16 cellular contexts compared by ENCODE assay signal in the genomic region with DNA sequence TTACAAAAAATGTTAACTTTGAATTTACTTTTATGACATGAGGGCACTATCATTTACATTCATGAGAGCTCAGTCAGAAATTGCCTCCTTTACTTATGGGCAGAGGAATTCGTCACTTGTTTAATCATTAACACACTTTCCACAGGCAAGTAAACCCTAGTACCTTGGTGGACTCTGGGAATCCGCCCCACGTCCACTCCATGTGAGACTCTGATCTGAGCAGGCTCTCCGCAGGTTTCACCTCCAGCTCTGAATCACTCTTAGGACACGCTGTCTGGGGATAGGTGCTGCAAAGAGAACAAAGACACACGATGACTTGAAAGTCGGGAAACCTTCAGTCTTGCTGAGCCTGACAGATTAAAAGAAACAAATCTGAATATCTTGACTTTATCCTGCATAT.
DNase-seq lines count a peak whose midpoint lies in the region; ATAC-seq and TF ChIP-seq lines count a peak whose summit lies in the region.
"Had no signal": no experiment of that assay in that cellular context is flagged by ENCODE, and none has a peak within 500 bp of the region (broad histone marks: within the 10 kb centered on the region; RNA-seq: fewer than 3 reads in every experiment).

No MANE protein-coding gene starts in this region.

- H3K4me1 Mint-ChIP-seq in CD4-positive, alpha-beta T cell (ENCODE audit: low read depth) = peaks cover 32% of the 10 kb centered on the region
- H3K4me1 Mint-ChIP-seq: activated B cell treated with CpG ODN at 0.5 μM for 24 hours had no signal

- no peaks in the 10 kb centered on the region for H3K36me3 ChIP-seq in mucosa of descending colon (ENCODE audit: low read depth)
- peaks cover 0 to 2% of the 10 kb centered on the region in 2 donors for H3K36me3 ChIP-seq in aorta (ENCODE audit: control insufficient read depth in 1 of 2, insufficient read depth in 2 of 2, low read length in 1 of 2)

- peaks cover 86% of the 10 kb centered on the region for H3K36me3 Mint-ChIP-seq in CD4-positive, alpha-beta T cell (ENCODE audit: low read depth)

- H3K4me3 ChIP-seq in epithelial cell of proximal tubule (ENCODE audit: low read depth, low read length) = no peak overlapping the region
- no peak overlapping the region for H3K4me3 ChIP-seq in mucosa of descending colon
- no peak overlapping the region for H3K4me3 ChIP-seq in aorta (ENCODE audit: low read length in 2 of 2)

- intact Hi-C loops in CD4-positive, alpha-beta T cell (cut with DNase I, micrococcal nuclease) = loop anchor here (10.0 kb wide), 2 partner anchors 515 to 725 kb away; a partner anchor contains a TSS
- intact Hi-C loops in mucosa of descending colon (cut with DNase I, micrococcal nuclease) (loop anchor here (10.0 kb wide), 4 partner anchors 125 to 305 kb away; a partner anchor contains a TSS), aorta (cut with DNase I) (no loop called here)

- H3K27me3 Mint-ChIP-seq in CD4-positive, alpha-beta T cell = no peaks in the 10 kb centered on the region
- H3K27me3 Mint-ChIP-seq: activated B cell treated with CpG ODN at 0.5 μM for 24 hours had no signal

- H3K4me3 Mint-ChIP-seq in CD4-positive, alpha-beta T cell = no peak overlapping the region
- H3K4me3 Mint-ChIP-seq: activated B cell treated with CpG ODN at 0.5 μM for 24 hours; HFFc6; T-helper 1 cell treated with Interleukin-12 subunit alpha and Interleukin-12 subunit beta and Interleukin-4 antibody, amounts not matched to agents 30 μg/mL and 1 μg/mL, for 36 hours had no signal

- TF ChIP-seq CTCF in CD4-positive, alpha-beta T cell (IDR thresholded peaks at IDR 0.05) = no peak
- TF ChIP-seq CTCF in epithelial cell of proximal tubule (conservative IDR thresholded peaks at IDR 0.05; ENCODE audit: low read depth, low read length) = no peak
- TF ChIP-seq CTCF in mucosa of descending colon (IDR thresholded peaks at IDR 0.05) = no peak

- CTCF ChIA-PET in CD4-positive, alpha-beta T cell (lab: Charles Lee) = interaction anchor here (1.5 kb wide), 1 partner anchor 46 kb away, joined by 3 read pairs; no protein-coding TSS in a partner anchor

- H3K9me3 Mint-ChIP-seq in CD4-positive, alpha-beta T cell = no peaks in the 10 kb centered on the region
- H3K9me3 Mint-ChIP-seq: activated B cell treated with CpG ODN at 0.5 μM for 24 hours; HFFc6; T-helper 1 cell treated with Interleukin-12 subunit alpha and Interleukin-12 subunit beta and Interleukin-4 antibody, amounts not matched to agents 30 μg/mL and 1 μg/mL, for 36 hours had no signal

- H3K4me1 ChIP-seq in mucosa of descending colon (ENCODE audit: low read depth) (no peaks in the 10 kb centered on the region), aorta (ENCODE audit: control insufficient read depth in 1 of 2, insufficient read depth in 2 of 2, low read length in 2 of 2) (no peaks in the 10 kb centered on the region)

- H3K27ac ChIP-seq in CD4-positive, alpha-beta T cell (ENCODE audit: low read depth, low read length) = no peak overlapping the region
- no peak overlapping the region for H3K27ac ChIP-seq in aorta (ENCODE audit: low read depth in 1 of 2, low read length in 2 of 2)

- POLR2A ChIA-PET in CD4-positive, alpha-beta T cell (lab: Charles Lee) = interaction anchor here (1.5 kb wide), 1 partner anchor 17 kb away, joined by 3 read pairs; no protein-coding TSS in a partner anchor

- H3K27me3 ChIP-seq in CD4-positive, alpha-beta T cell (ENCODE audit: control insufficient read depth, insufficient read depth, low read length) = no peaks in the 10 kb centered on the region
- no peaks in the 10 kb centered on the region for H3K27me3 ChIP-seq in aorta (ENCODE audit: control insufficient read depth in 1 of 2, insufficient read depth in 2 of 2, low read length in 1 of 2)

- 92% methylated on average over 7 of the region's 7 CpGs for WGBS in aorta, 2 donors

- H3K27ac Mint-ChIP-seq in CD4-positive, alpha-beta T cell = peak overlapping the region; percentile 39
- H3K27ac Mint-ChIP-seq: activated B cell treated with CpG ODN at 0.5 μM for 24 hours; HFFc6; T-helper 1 cell treated with Interleukin-12 subunit alpha and Interleukin-12 subunit beta and Interleukin-4 antibody, amounts not matched to agents 30 μg/mL and 1 μg/mL, for 36 hours had no signal

- no peaks in the 10 kb centered on the region for H3K9me3 ChIP-seq in CD4-positive, alpha-beta T cell (ENCODE audit: control insufficient read depth, low read length)
- H3K9me3 ChIP-seq in mucosa of descending colon (no peaks in the 10 kb centered on the region), aorta (ENCODE audit: control insufficient read depth, low read length) (no peaks in the 10 kb centered on the region)

- no peak for ATAC-seq in CD4-positive, alpha-beta T cell (ENCODE audit: poor library complexity)
- ATAC-seq in mucosa of descending colon = peak; percentile 99
- ATAC-seq in aorta (ENCODE audit: low FRiP score) = no peak
- no peak for ATAC-seq in HG02981 (IDR thresholded peaks at IDR 0.05; ENCODE audit: unreplicated experiment)
- ATAC-seq: Right ventricle myocardium inferior had no signal

- no peak for DNase-seq in CD4-positive, alpha-beta T cell
- DNase-seq in DMS53 treated with DMSO at 0.1 percent for 48 hours (lab: John Stamatoyannopoulos, UW; ENCODE audit: unreplicated experiment) (peak; percentile 97), epithelial cell of proximal tubule (ENCODE audit: low read depth) (peak; percentile 87), mucosa of descending colon (peak; percentile 68 to 71 (median 69)), aorta (no peak), NCI-H128 (lab: John Stamatoyannopoulos, UW; ENCODE audit: unreplicated experiment) (no peak), anterior cingulate cortex (lab: John Stamatoyannopoulos, UW) (no peak)
- DNase-seq: activated B cell treated with CpG ODN at 0.5 μM for 24 hours, AML-193, HFFc6, IMR-90, NCI-H187, NCI-H446 had no signal

Comparison
In these comparisons a context has a peak if more than half of its experiments do, and no peak if none do; other contexts are left out.
1. DNase-seq: peak in DMS53 treated with DMSO at 0.1 percent for 48 hours (single experiment), epithelial cell of proximal tubule (single experiment) and mucosa of descending colon (3 of 3); none in CD4-positive, alpha-beta T cell (0 of 10), aorta (0 of 2), NCI-H128 (single experiment) and anterior cingulate cortex (0 of 58).
2. intact Hi-C loops: an anchor here in CD4-positive, alpha-beta T cell (10.0 kb wide) and mucosa of descending colon (10.0 kb wide); none called in aorta.